ENCODE assay signal across 8 cellular contexts in the genomic region with DNA sequence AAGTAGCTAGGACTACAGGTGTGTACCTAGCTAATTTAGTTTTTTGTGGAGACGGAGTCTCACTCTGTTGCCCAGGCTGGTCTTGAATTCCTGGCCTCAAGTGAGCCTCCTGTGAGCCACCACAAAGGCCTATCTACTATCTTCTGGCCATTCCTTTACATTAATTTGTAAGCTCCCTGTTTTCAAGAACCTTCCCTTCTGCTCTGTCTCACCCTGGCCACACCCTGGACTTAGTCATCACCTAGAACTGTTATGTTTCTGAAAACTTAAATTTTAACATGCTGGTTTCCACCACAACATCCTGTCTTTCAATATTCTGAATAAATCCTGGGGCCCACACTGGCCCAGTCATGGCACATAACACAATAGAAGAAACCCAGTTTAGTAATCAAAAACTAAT. TPM values are rescaled to one million over a fixed set of nuclear protein-coding genes. Genes with fewer than 3 reads are reported as not detected.
DNase-seq lines count a peak whose midpoint lies in the region; ATAC-seq and TF ChIP-seq lines count a peak whose summit lies in the region.

No MANE protein-coding gene starts in this region.

- no peaks in the 10 kb centered on the region for H3K27me3 ChIP-seq in naive thymus-derived CD4-positive, alpha-beta T cell (ENCODE audit: control insufficient read depth in 2 of 2, insufficient read depth in 2 of 2, low read length in 2 of 2)
- no peaks in the 10 kb centered on the region for H3K27me3 ChIP-seq in gastrocnemius medialis

- H3K27ac Mint-ChIP-seq in activated T-cell treated with anti-CD3 and anti-CD28 coated beads, Interleukin-2, amount 50 U/mL, for 72 hours, result peak overlapping the region; percentile 65
- peak overlapping the region; percentile 91 to 99 (median 96) for H3K27ac Mint-ChIP-seq in naive thymus-derived CD4-positive, alpha-beta T cell

- in situ Hi-C loops in gastrocnemius medialis (cut with MboI; ENCODE audit: low sequenced_read_pairs in 4 of 4), result loop anchor here in 1 of 4 donors (25.0 kb wide), 1 partner anchor 580 kb away; a partner anchor contains a TSS

- H3K4me3 Mint-ChIP-seq in activated T-cell treated with anti-CD3 and anti-CD28 coated beads, Interleukin-2, amount 50 U/mL, for 72 hours, result peak overlapping the region; percentile 64 to 81
- H3K4me3 Mint-ChIP-seq in naive thymus-derived CD4-positive, alpha-beta T cell, result peak overlapping the region; percentile 52 to 89 (median 80)

- intact Hi-C loops in naive thymus-derived CD4-positive, alpha-beta T cell (cut with micrococcal nuclease), result loop anchor here (1.0 kb wide), 3 partner anchors 10 to 200 kb away; a partner anchor contains a TSS
- intact Hi-C loops in gastrocnemius medialis (cut with DNase I; ENCODE audit: low total_unique reads), result no loop called here

- no peak for TF ChIP-seq POLR2A in gastrocnemius medialis (IDR thresholded peaks at IDR 0.05)

- H3K9me3 Mint-ChIP-seq in activated T-cell treated with anti-CD3 and anti-CD28 coated beads, Interleukin-2, amount 50 U/mL, for 72 hours, result no peaks in the 10 kb centered on the region
- peaks cover 0 to 2% (median 0%) of the 10 kb centered on the region in 11 donors for H3K9me3 Mint-ChIP-seq in naive thymus-derived CD4-positive, alpha-beta T cell

- no peaks in the 10 kb centered on the region for H3K27me3 Mint-ChIP-seq in activated T-cell treated with anti-CD3 and anti-CD28 coated beads, Interleukin-2, amount 50 U/mL, for 72 hours (ENCODE audit: low read depth)
- H3K27me3 Mint-ChIP-seq in naive thymus-derived CD4-positive, alpha-beta T cell, result no peaks in the 10 kb centered on the region

- POLR2A ChIA-PET in naive thymus-derived CD4-positive, alpha-beta T cell (lab: Charles Lee), result interaction anchor here (0.5 to 5.6 kb wide), 21 partner anchors 11 to 200 kb away, joined by 3 to 101 read pairs (median 7); a partner anchor contains a TSS

- CTCF ChIA-PET in naive thymus-derived CD4-positive, alpha-beta T cell (lab: Charles Lee), result interaction anchor here (0.6 to 5.6 kb wide), 12 partner anchors 10 to 707 kb away, joined by 3 to 76 read pairs (median 8); a partner anchor contains a TSS

- peaks cover 0 to under 1% of the 10 kb centered on the region in 2 donors for H3K36me3 Mint-ChIP-seq in activated T-cell treated with anti-CD3 and anti-CD28 coated beads, Interleukin-2, amount 50 U/mL, for 72 hours (ENCODE audit: insufficient read depth in 2 of 2)
- H3K36me3 Mint-ChIP-seq in naive thymus-derived CD4-positive, alpha-beta T cell, result peaks cover 0 to 8% (median 0%) of the 10 kb centered on the region in 5 donors

- peak overlapping the region; percentile 43 for H3K4me3 ChIP-seq in naive thymus-derived CD4-positive, alpha-beta T cell (ENCODE audit: low read length)
- H3K4me3 ChIP-seq in gastrocnemius medialis, result no peak overlapping the region

- H3K4me1 Mint-ChIP-seq in activated T-cell treated with anti-CD3 and anti-CD28 coated beads, Interleukin-2, amount 50 U/mL, for 72 hours (ENCODE audit: low read depth), result peaks cover 86% of the 10 kb centered on the region
- peaks cover 60 to 90% (median 82%) of the 10 kb centered on the region in 7 donors for H3K4me1 Mint-ChIP-seq in naive thymus-derived CD4-positive, alpha-beta T cell

- TF ChIP-seq CTCF in gastrocnemius medialis (IDR thresholded peaks at IDR 0.05 in 4 of 5, conservative IDR thresholded peaks at IDR 0.05 in 1 of 5), result no peak

- peak; percentile 76 for DNase-seq in activated CD8-positive, alpha-beta memory T cell treated with anti-CD3 and anti-CD28 coated beads for 24 hours
- DNase-seq in activated CD8-positive, alpha-beta memory T cell treated with anti-CD3 and anti-CD28 coated beads, Interleukin-2, amount 50 U/mL, for 48 hours, result no peak
- DNase-seq in M059J (ENCODE audit: low read depth) (peak; percentile 67), DMS53 (lab: John Stamatoyannopoulos, UW) (no peak), gastrocnemius medialis (no peak)
- DNase-seq in activated T-cell treated with anti-CD3 and anti-CD28 coated beads, Interleukin-2, amount 50 U/mL, for 72 hours, result peak; percentile 69 to 75
- DNase-seq in naive thymus-derived CD4-positive, alpha-beta T cell, result peak in 8 of 9 donors; percentile 49 to 74 (median 58)

- peak overlapping the region; percentile 67 for H3K27ac ChIP-seq in naive thymus-derived CD4-positive, alpha-beta T cell (ENCODE audit: low read depth, low read length)
- no peak overlapping the region for H3K27ac ChIP-seq in gastrocnemius medialis

- ATAC-seq in activated T-cell treated with anti-CD3 and anti-CD28 coated beads, Interleukin-2, amount 50 U/mL, for 72 hours (replicated peaks in 1 of 2), result peak; percentile 71 to 75
- peak; percentile 46 for ATAC-seq in naive thymus-derived CD4-positive, alpha-beta T cell
- no peak for ATAC-seq in HG03196 (IDR thresholded peaks at IDR 0.05; ENCODE audit: unreplicated experiment)
- ATAC-seq in gastrocnemius medialis, result no peak

- H3K36me3 ChIP-seq in naive thymus-derived CD4-positive, alpha-beta T cell (ENCODE audit: control insufficient read depth in 2 of 3, insufficient read depth in 3 of 3, low read length in 3 of 3), result peaks cover 0 to 2% (median 0%) of the 10 kb centered on the region in 3 experiments
- no peaks in the 10 kb centered on the region for H3K36me3 ChIP-seq in gastrocnemius medialis

- no peaks in the 10 kb centered on the region for H3K9me3 ChIP-seq in naive thymus-derived CD4-positive, alpha-beta T cell (ENCODE audit: control insufficient read depth in 2 of 3, low read length in 3 of 3)
- H3K9me3 ChIP-seq in gastrocnemius medialis, result no peaks in the 10 kb centered on the region

- H3K4me1 ChIP-seq in naive thymus-derived CD4-positive, alpha-beta T cell (ENCODE audit: control insufficient read depth in 2 of 2, insufficient read depth in 2 of 2, low read length in 2 of 2), result peaks cover 60 to 71% of the 10 kb centered on the region in 2 donors
- peaks cover 21% of the 10 kb centered on the region in 2 donors for H3K4me1 ChIP-seq in gastrocnemius medialis

RNA-seq across cellular contexts. Expression of a gene that starts 4.9 kb away (rescaled TPM):
- 36.6 and 41.8 TPM in 2 replicates for total RNA-seq in M059J (2014; rRNA removed; shearing (Covaris generic))
- 10 to 100 TPM; 55.9 to 56.5 TPM for total RNA-seq in activated T-cell treated with anti-CD3 and anti-CD28 coated beads, Interleukin-2, amount 50 U/mL, for 72 hours
- total RNA-seq in naive thymus-derived CD4-positive, alpha-beta T cell, result 10 to 100 TPM; 40.5 to 83.7 (median 54.3) TPM
- 10 to 100 TPM; 36.2 to 52.5 TPM for polyA plus RNA-seq in naive thymus-derived CD4-positive, alpha-beta T cell
- total RNA-seq in gastrocnemius medialis, result 10 to 100 TPM; 35.5 to 47.7 (median 43.7) TPM

RNA-seq across cellular contexts. Expression of a gene that starts 16.0 kb away (rescaled TPM):
- 6.2 and 7.2 TPM in 2 replicates for total RNA-seq in M059J (2014; rRNA removed; shearing (Covaris generic))
- 10 to 100 TPM; 35.3 to 45.9 TPM for total RNA-seq in activated T-cell treated with anti-CD3 and anti-CD28 coated beads, Interleukin-2, amount 50 U/mL, for 72 hours
- total RNA-seq in naive thymus-derived CD4-positive, alpha-beta T cell, result 10 to 100 TPM; 39.7 to 76.2 (median 43.4) TPM
- polyA plus RNA-seq in naive thymus-derived CD4-positive, alpha-beta T cell, result 10 to 100 TPM; 20.1 to 22.9 TPM
- 10 to 100 TPM in 2 of 4 donors, 1 to 10 TPM in 2; 4.0 to 14.7 (median 7.3) TPM for total RNA-seq in gastrocnemius medialis

RNA-seq across cellular contexts. Expression of a gene that starts 16.6 kb away (rescaled TPM):
- total RNA-seq in M059J (2014; rRNA removed; shearing (Covaris generic)), result 0.39 and 0.67 TPM in 2 replicates
- 1 to 10 TPM; 4.0 to 7.7 TPM for total RNA-seq in activated T-cell treated with anti-CD3 and anti-CD28 coated beads, Interleukin-2, amount 50 U/mL, for 72 hours
- 1 to 10 TPM in 4 of 5 experiments, under 1 TPM in 1; 0.70 to 3.3 (median 1.6) TPM for total RNA-seq in naive thymus-derived CD4-positive, alpha-beta T cell
- under 1 TPM; 0.21 to 0.38 TPM for polyA plus RNA-seq in naive thymus-derived CD4-positive, alpha-beta T cell
- 10 to 100 TPM in 1 of 4 donors, 1 to 10 TPM in 3; 1.2 to 12.4 (median 5.2) TPM for total RNA-seq in gastrocnemius medialis

RNA-seq across cellular contexts. Expression of a gene that starts 20.0 kb away (rescaled TPM):
- total RNA-seq in M059J (2014; rRNA removed; shearing (Covaris generic)), result 58.4 and 111 TPM in 2 replicates
- 100 to 1,000 TPM; 108 to 114 TPM for total RNA-seq in activated T-cell treated with anti-CD3 and anti-CD28 coated beads, Interleukin-2, amount 50 U/mL, for 72 hours
- total RNA-seq in naive thymus-derived CD4-positive, alpha-beta T cell, result 100 to 1,000 TPM in 2 of 5 experiments, 10 to 100 TPM in 3; 64.1 to 131 (median 85.3) TPM
- 100 to 1,000 TPM in 1 of 2 donors, 10 to 100 TPM in 1; 94.6 to 102 TPM for polyA plus RNA-seq in naive thymus-derived CD4-positive, alpha-beta T cell
- total RNA-seq in gastrocnemius medialis, result 100 to 1,000 TPM; 206 to 260 (median 226) TPM

RNA-seq across cellular contexts. Expression of a gene that starts 22.9 kb away (rescaled TPM):
- 7.9 and 10.1 TPM in 2 replicates for total RNA-seq in M059J (2014; rRNA removed; shearing (Covaris generic))
- 10 to 100 TPM; 36.0 to 46.4 TPM for total RNA-seq in activated T-cell treated with anti-CD3 and anti-CD28 coated beads, Interleukin-2, amount 50 U/mL, for 72 hours
- 10 to 100 TPM; 36.0 to 66.0 (median 38.6) TPM for total RNA-seq in naive thymus-derived CD4-positive, alpha-beta T cell
- polyA plus RNA-seq in naive thymus-derived CD4-positive, alpha-beta T cell, result 10 to 100 TPM; 15.2 to 35.0 TPM
- total RNA-seq in gastrocnemius medialis, result 10 to 100 TPM; 16.5 to 20.8 (median 18.0) TPM

Comparison
In these comparisons a context has a peak if more than half of its experiments do, and no peak if none do; other contexts are left out.
1. DNase-seq: peak in activated CD8-positive, alpha-beta memory T cell treated with anti-CD3 and anti-CD28 coated beads for 24 hours (single experiment), M059J (single experiment), activated T-cell treated with anti-CD3 and anti-CD28 coated beads, Interleukin-2, amount 50 U/mL, for 72 hours (2 of 2) and naive thymus-derived CD4-positive, alpha-beta T cell (8 of 9); none in activated CD8-positive, alpha-beta memory T cell treated with anti-CD3 and anti-CD28 coated beads, Interleukin-2, amount 50 U/mL, for 48 hours (single experiment), DMS53 (single experiment) and gastrocnemius medialis (0 of 2).
2. ATAC-seq: peak in activated T-cell treated with anti-CD3 and anti-CD28 coated beads, Interleukin-2, amount 50 U/mL, for 72 hours (2 of 2) and naive thymus-derived CD4-positive, alpha-beta T cell (single experiment); none in HG03196 (single experiment) and gastrocnemius medialis (0 of 2).